In the genomic region with DNA sequence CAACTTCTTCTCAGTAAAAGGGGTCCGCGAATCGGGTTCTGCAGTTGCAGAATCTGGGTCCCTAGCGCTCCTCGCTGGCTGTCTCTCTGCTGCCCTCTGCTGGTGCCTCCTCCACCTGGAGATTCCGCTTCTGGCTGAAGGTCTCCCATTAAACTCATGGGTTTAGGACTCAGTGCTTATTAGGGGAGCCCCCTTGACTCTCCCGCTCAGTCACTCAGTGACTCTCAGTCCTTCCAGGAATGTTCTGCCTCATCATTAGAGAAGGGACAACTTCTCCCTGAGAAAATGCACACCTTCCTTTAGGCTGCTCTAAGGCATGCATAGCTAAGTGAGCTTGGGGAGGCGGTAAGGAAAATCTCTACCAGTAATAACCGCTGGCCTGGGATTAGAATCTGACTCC, we compare ENCODE assay signal across 8 cellular contexts.
DNase-seq lines count a peak whose midpoint lies in the region; ATAC-seq and TF ChIP-seq lines count a peak whose summit lies in the region.

No MANE protein-coding gene starts in this region.

- peak; percentile 18 for DNase-seq in DMS 273 treated with DMSO at 0.1 percent for 48 hours (lab: John Stamatoyannopoulos, UW)
- peak; percentile 66 for DNase-seq in OCI-M1 (lab: John Stamatoyannopoulos, UW)
- DNase-seq in activated T-cell treated with anti-CD3 and anti-CD28 coated beads, Interleukin-2, amount 50 U/mL, for 1 hour: peak; percentile 76
- DNase-seq in fibroblast of peridontal ligament (ENCODE audit: extremely low read depth): peak; percentile 28
- DNase-seq in tibial artery: peak; percentile 72 to 81
- DNase-seq in T1000 (lab: John Stamatoyannopoulos, UW): no peak

- H3K36me3 ChIP-seq in neutrophil: no peaks in the 10 kb centered on the region
- H3K36me3 ChIP-seq in tibial artery: no peaks in the 10 kb centered on the region

- peak; percentile 51 for TF ChIP-seq CTCF in neutrophil (IDR thresholded peaks at IDR 0.05)
- peak; percentile 75 to 97 for TF ChIP-seq CTCF in tibial artery (IDR thresholded peaks at IDR 0.05)

- H3K27ac ChIP-seq in neutrophil: no peak overlapping the region
- no peak overlapping the region for H3K27ac ChIP-seq in tibial artery

- H3K4me1 ChIP-seq in neutrophil (ENCODE audit: control insufficient read depth in 1 of 2, insufficient read depth in 1 of 2, low read depth in 1 of 2, low read length in 1 of 2) (no peaks in the 10 kb centered on the region), tibial artery (no peaks in the 10 kb centered on the region)

- H3K27me3 ChIP-seq in neutrophil (peaks cover 7% of the 10 kb centered on the region), tibial artery (peaks cover 0 to 26% of the 10 kb centered on the region in 2 donors)

- intact Hi-C loops in tibial artery (cut with DNase I; ENCODE audit: low total_unique reads): no loop called here

- peak; percentile 68 for ATAC-seq in HG02642 (IDR thresholded peaks at IDR 0.05; ENCODE audit: poor library complexity, unreplicated experiment)

- no peak overlapping the region for H3K4me3 ChIP-seq in neutrophil (ENCODE audit: low read depth in 1 of 2, low read length in 1 of 2)
- no peak overlapping the region for H3K4me3 ChIP-seq in tibial artery

- H3K9me3 ChIP-seq in neutrophil (no peaks in the 10 kb centered on the region), tibial artery (no peaks in the 10 kb centered on the region)
